8 cellular contexts compared by ENCODE assay signal in genomic region chr7:42932861-42933591, GRCh38. TPM values are rescaled to one million over a fixed set of nuclear protein-coding genes. Genes with fewer than 3 reads are reported as not detected.
DNase-seq lines count a peak whose midpoint lies in the region; ATAC-seq and TF ChIP-seq lines count a peak whose summit lies in the region.

No MANE protein-coding gene starts in this region.

- POLR2A ChIA-PET in activated CD8-positive, alpha-beta T cell treated with anti-CD3 and anti-CD28 coated beads for 36 hours (lab: Charles Lee): interaction anchor here (1.2 to 6.6 kb wide), 5 partner anchors 8 to 18 kb away, joined by 3 to 57 read pairs (median 4); partner anchors contain the start of gene C7orf25

- peak overlapping the region; percentile 99 for H3K27ac Mint-ChIP-seq in Calu3 (ENCODE audit: unreplicated experiment)
- peak overlapping the region; percentile 100 for H3K27ac Mint-ChIP-seq in activated CD8-positive, alpha-beta T cell treated with anti-CD3 and anti-CD28 coated beads for 36 hours

- H3K27me3 ChIP-seq in HUES48 (ENCODE audit: control insufficient read depth, insufficient read depth, low read length): no peaks in the 10 kb centered on the region
- H3K27me3 ChIP-seq in left ventricle myocardium inferior (ENCODE audit: low read depth): no peaks in the 10 kb centered on the region

- no peaks in the 10 kb centered on the region for H3K27me3 Mint-ChIP-seq in Calu3 (ENCODE audit: unreplicated experiment)
- H3K27me3 Mint-ChIP-seq in activated CD8-positive, alpha-beta T cell treated with anti-CD3 and anti-CD28 coated beads for 36 hours: no peaks in the 10 kb centered on the region

- H3K4me3 ChIP-seq in HUES48 (ENCODE audit: low read depth, low read length) (peak overlapping the region; percentile 97), left ventricle myocardium inferior (peak overlapping the region; percentile 88)

- H3K4me1 Mint-ChIP-seq in Calu3 (ENCODE audit: low read depth, unreplicated experiment): peaks cover 22% of the 10 kb centered on the region
- H3K4me1 Mint-ChIP-seq in activated CD8-positive, alpha-beta T cell treated with anti-CD3 and anti-CD28 coated beads for 36 hours (ENCODE audit: low read depth): peaks cover 53% of the 10 kb centered on the region

- intact Hi-C loops in Calu3 (cut with micrococcal nuclease; ENCODE audit: unreplicated experiment): loop anchor here (5.0 kb wide), 1 partner anchor 659 kb away; no protein-coding TSS in a partner anchor
- intact Hi-C loops in activated CD8-positive, alpha-beta T cell treated with anti-CD3 and anti-CD28 coated beads for 36 hours (cut with micrococcal nuclease): no loop called here
- intact Hi-C loops in left ventricle myocardium inferior (cut with micrococcal nuclease): no loop called here
- intact Hi-C loops in sciatic nerve (cut with DNase I): no loop called here

- CTCF ChIA-PET in Calu3 (lab: Charles Lee): interaction anchor here (0.6 to 2.1 kb wide), 10 partner anchors 8 to 1950 kb away, joined by 3 to 12 read pairs (median 5); partner anchors contain the start of genes C7orf25 and STK17A
- CTCF ChIA-PET in activated CD8-positive, alpha-beta T cell treated with anti-CD3 and anti-CD28 coated beads for 36 hours (lab: Charles Lee): interaction anchor here (0.8 to 3.4 kb wide), 4 partner anchors 8 to 649 kb away, joined by 3 to 28 read pairs (median 6); no protein-coding TSS in a partner anchor

- H3K9ac ChIP-seq in HUES48 (ENCODE audit: low read depth, low read length): peak overlapping the region; percentile 95

- ATAC-seq in activated CD8-positive, alpha-beta T cell treated with anti-CD3 and anti-CD28 coated beads for 36 hours: no peak
- ATAC-seq in sciatic nerve: peak; percentile 57
- no peak for ATAC-seq in GM18870 (IDR thresholded peaks at IDR 0.05; ENCODE audit: unreplicated experiment)

- H3K4me1 ChIP-seq in HUES48 (ENCODE audit: control insufficient read depth, insufficient read depth, low read length) (peaks cover 9% of the 10 kb centered on the region; the same call in 1 of the 2 replicates), left ventricle myocardium inferior (peaks cover 66% of the 10 kb centered on the region)

- no peaks in the 10 kb centered on the region for H3K9me3 Mint-ChIP-seq in Calu3 (ENCODE audit: low read depth, unreplicated experiment)
- H3K9me3 Mint-ChIP-seq in activated CD8-positive, alpha-beta T cell treated with anti-CD3 and anti-CD28 coated beads for 36 hours: no peaks in the 10 kb centered on the region

- no peak for TF ChIP-seq CTCF in Calu3 (IDR thresholded peaks at IDR 0.05; ENCODE audit: unreplicated experiment)
- TF ChIP-seq CTCF in activated CD8-positive, alpha-beta T cell treated with anti-CD3 and anti-CD28 coated beads for 36 hours (IDR thresholded peaks at IDR 0.05): no peak
- no peak for TF ChIP-seq CTCF in left ventricle myocardium inferior (IDR thresholded peaks at IDR 0.05; ENCODE audit: borderline replicate concordance)

- H3K4me3 Mint-ChIP-seq in Calu3 (ENCODE audit: low read depth, unreplicated experiment): peak overlapping the region; percentile 100
- H3K4me3 Mint-ChIP-seq in activated CD8-positive, alpha-beta T cell treated with anti-CD3 and anti-CD28 coated beads for 36 hours: peak overlapping the region; percentile 100

- H3K36me3 ChIP-seq in HUES48 (ENCODE audit: control insufficient read depth, insufficient read depth, low read length) (peaks cover 45% of the 10 kb centered on the region), left ventricle myocardium inferior (peaks cover 32% of the 10 kb centered on the region)

- H3K27ac ChIP-seq in HUES48 (ENCODE audit: low read depth, low read length) (peak overlapping the region; percentile 81), left ventricle myocardium inferior (replicated peaks) (peak overlapping the region; percentile 85)

- H3K36me3 Mint-ChIP-seq in Calu3 (ENCODE audit: insufficient read depth, unreplicated experiment): peaks cover 46% of the 10 kb centered on the region
- H3K36me3 Mint-ChIP-seq in activated CD8-positive, alpha-beta T cell treated with anti-CD3 and anti-CD28 coated beads for 36 hours (ENCODE audit: low read depth): peaks cover 46% of the 10 kb centered on the region

- DNase-seq in Calu3: no peak
- DNase-seq in activated CD8-positive, alpha-beta T cell treated with anti-CD3 and anti-CD28 coated beads for 36 hours: no peak
- no peak for DNase-seq in left ventricle myocardium inferior
- peak; percentile 61 for DNase-seq in sciatic nerve (ENCODE audit: low spot score)
- no peak for DNase-seq in islet precursor cell
- no peak for DNase-seq in COLO829 (ENCODE audit: low spot score)

- H3K9me3 ChIP-seq in HUES48 (ENCODE audit: control insufficient read depth, insufficient read depth, low read length): no peaks in the 10 kb centered on the region
- no peaks in the 10 kb centered on the region for H3K9me3 ChIP-seq in left ventricle myocardium inferior (replicated peaks)

- no TSS peak for BruUV-seq in Calu3 (replicated peaks; lab: Mats Ljungman, UMichigan)

RNA-seq across cellular contexts. Expression of gene MRPL32, which starts 0.8 kb away (rescaled TPM):
- total RNA-seq in Calu3 (2022): 86.4 and 87.8 TPM in 2 replicates
- 10 to 100 TPM; 66.9 to 68.5 TPM for total RNA-seq in activated CD8-positive, alpha-beta T cell treated with anti-CD3 and anti-CD28 coated beads for 36 hours
- total RNA-seq in left ventricle myocardium inferior: 65.5 TPM
- 45.3 TPM for total RNA-seq in sciatic nerve

RNA-seq across cellular contexts. Expression of gene PSMA2, which starts 1.1 kb away (rescaled TPM):
- total RNA-seq in Calu3 (2022) (191 and 208 TPM in 2 replicates), left ventricle myocardium inferior (77.7 TPM), sciatic nerve (48.4 TPM)
- 100 to 1,000 TPM; 193 to 197 TPM for total RNA-seq in activated CD8-positive, alpha-beta T cell treated with anti-CD3 and anti-CD28 coated beads for 36 hours

RNA-seq across cellular contexts. Expression of gene C7orf25, which starts 21.2 kb away (rescaled TPM):
- total RNA-seq in Calu3 (2022): 10.1 and 10.4 TPM in 2 replicates
- total RNA-seq in activated CD8-positive, alpha-beta T cell treated with anti-CD3 and anti-CD28 coated beads for 36 hours: 1 to 10 TPM; 2.4 to 3.4 TPM
- 4.9 TPM for total RNA-seq in left ventricle myocardium inferior
- total RNA-seq in sciatic nerve: 10.1 TPM
